In genomic region chr2:159799833-159800232, GRCh38 we compare ENCODE assay signal across 21 cellular contexts.
"Had no signal": no experiment of that assay in that cellular context is flagged by ENCODE, and none has a peak within 500 bp of the region (broad histone marks: within the 10 kb centered on the region; RNA-seq: fewer than 3 reads in every experiment).

No MANE protein-coding gene starts in this region.

- ATAC-seq: T-cell had no signal

- H3K4me3 Mint-ChIP-seq: T-cell had no signal

- DNase-seq: IMR-90, Karpas-422, KG1, MG63, NCI-H1092, NCI-H1105 treated with DMSO at 0.1 percent for 48 hours, NCI-H1417 treated with DMSO at 0.1 percent for 48 hours, NCI-H1694, NCI-H187 treated with DMSO at 0.1 percent for 48 hours, NCI-H2029 treated with DMSO at 0.1 percent for 48 hours, NCI-H2171 treated with DMSO at 0.1 percent for 48 hours, NCI-H345, NCI-H446 treated with DMSO at 0.1 percent for 48 hours, NCI-H510A treated with DMSO at 0.1 percent for 48 hours, NCI-H526, NCI-H774, Right ventricle myocardium superior, RPMI8226, SK-N-SH, SW 1271, T-cell had no signal

- H3K27ac Mint-ChIP-seq: T-cell had no signal

- H3K4me3 ChIP-seq: MG63 had no signal

- H3K4me2 ChIP-seq: SK-N-SH had no signal

- H3K9ac ChIP-seq: SK-N-SH had no signal

- H3K27me3 ChIP-seq: MG63 had no signal

- H3K36me3 ChIP-seq: MG63 had no signal

- H3K9me3 ChIP-seq: MG63, SK-N-SH had no signal

- H3K9me3 Mint-ChIP-seq: T-cell had no signal
